In genomic region chr11:10893713-10894112, GRCh38 we compare ENCODE assay signal across 1 cellular context.
TF ChIP-seq lines count a peak whose summit lies in the region.

No MANE protein-coding gene starts in this region.

TF ChIP-seq in liver, 16 proteins besides CTCF, POLR2A, EP300 and RAD21 (continued from another document):
- no peak for TF ChIP-seq EGR1 (IDR thresholded peaks at IDR 0.05; ENCODE audit: low read depth in 2 of 2)
